Comparison of ENCODE assay signal across 1 cellular context in the genomic region with DNA sequence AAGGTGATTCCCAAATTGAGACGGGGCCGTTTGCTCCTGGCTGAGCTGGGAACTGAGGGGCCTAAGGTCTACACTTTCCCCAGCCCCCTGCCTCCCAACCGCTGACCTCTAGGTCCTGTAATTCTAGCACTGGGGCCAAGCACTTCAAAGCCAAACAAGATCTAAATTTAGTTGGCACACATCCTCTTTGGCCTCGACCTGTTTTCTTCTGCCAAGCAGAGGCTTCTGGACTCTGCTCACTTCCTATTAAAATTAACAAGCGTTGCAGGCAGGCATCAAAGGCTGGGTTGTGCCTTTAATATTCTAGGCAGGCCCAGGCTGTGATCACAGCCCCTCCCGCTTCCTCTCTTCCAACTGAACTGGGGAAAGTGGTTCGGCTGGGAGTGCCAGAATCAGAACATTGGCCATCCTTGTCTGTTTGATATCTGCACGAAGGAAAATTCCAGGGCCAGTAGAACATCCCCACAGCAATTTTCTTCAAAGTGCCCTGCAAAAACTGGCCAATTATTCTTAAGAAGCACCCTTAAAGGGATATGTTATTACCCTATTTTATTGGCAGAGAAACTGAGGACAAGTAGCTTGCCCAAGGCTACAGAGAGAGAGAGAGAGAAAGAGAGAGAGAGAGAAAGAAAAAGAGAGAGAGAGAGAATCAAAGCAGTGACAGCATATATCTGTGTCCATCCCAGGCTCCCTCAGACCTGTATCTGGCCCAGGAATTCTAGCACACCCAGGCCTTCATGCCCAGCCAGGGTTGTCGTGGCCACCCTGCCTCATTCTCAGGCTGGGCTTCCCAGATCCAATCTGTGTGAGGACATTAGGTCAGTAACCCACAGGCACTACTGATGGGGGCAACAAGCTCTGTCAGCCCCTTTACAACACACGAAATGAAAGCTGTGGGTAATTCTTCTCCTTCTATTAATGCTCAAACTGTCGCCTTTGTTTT.
TF ChIP-seq lines count a peak whose summit lies in the region.

No MANE protein-coding gene starts in this region.

TF ChIP-seq in SK-N-SH treated with all-trans-retinoic acid at 6 μM for 48 hours, 23 proteins besides CTCF, POLR2A, EP300 and RAD21 (continued from another document):
- TF ChIP-seq, protein P1, sequence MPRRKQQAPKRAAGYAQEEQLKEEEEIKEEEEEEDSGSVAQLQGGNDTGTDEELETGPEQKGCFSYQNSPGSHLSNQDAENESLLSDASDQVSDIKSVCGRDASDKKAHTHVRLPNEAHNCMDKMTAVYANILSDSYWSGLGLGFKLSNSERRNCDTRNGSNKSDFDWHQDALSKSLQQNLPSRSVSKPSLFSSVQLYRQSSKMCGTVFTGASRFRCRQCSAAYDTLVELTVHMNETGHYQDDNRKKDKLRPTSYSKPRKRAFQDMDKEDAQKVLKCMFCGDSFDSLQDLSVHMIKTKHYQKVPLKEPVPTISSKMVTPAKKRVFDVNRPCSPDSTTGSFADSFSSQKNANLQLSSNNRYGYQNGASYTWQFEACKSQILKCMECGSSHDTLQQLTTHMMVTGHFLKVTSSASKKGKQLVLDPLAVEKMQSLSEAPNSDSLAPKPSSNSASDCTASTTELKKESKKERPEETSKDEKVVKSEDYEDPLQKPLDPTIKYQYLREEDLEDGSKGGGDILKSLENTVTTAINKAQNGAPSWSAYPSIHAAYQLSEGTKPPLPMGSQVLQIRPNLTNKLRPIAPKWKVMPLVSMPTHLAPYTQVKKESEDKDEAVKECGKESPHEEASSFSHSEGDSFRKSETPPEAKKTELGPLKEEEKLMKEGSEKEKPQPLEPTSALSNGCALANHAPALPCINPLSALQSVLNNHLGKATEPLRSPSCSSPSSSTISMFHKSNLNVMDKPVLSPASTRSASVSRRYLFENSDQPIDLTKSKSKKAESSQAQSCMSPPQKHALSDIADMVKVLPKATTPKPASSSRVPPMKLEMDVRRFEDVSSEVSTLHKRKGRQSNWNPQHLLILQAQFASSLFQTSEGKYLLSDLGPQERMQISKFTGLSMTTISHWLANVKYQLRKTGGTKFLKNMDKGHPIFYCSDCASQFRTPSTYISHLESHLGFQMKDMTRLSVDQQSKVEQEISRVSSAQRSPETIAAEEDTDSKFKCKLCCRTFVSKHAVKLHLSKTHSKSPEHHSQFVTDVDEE (CRISPR knock-in tag; IDR thresholded peaks at IDR 0.05), result no peak
- TF ChIP-seq, protein P2, sequence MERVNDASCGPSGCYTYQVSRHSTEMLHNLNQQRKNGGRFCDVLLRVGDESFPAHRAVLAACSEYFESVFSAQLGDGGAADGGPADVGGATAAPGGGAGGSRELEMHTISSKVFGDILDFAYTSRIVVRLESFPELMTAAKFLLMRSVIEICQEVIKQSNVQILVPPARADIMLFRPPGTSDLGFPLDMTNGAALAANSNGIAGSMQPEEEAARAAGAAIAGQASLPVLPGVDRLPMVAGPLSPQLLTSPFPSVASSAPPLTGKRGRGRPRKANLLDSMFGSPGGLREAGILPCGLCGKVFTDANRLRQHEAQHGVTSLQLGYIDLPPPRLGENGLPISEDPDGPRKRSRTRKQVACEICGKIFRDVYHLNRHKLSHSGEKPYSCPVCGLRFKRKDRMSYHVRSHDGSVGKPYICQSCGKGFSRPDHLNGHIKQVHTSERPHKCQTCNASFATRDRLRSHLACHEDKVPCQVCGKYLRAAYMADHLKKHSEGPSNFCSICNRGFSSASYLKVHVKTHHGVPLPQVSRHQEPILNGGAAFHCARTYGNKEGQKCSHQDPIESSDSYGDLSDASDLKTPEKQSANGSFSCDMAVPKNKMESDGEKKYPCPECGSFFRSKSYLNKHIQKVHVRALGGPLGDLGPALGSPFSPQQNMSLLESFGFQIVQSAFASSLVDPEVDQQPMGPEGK (CRISPR knock-in tag; IDR thresholded peaks at IDR 0.05; ENCODE audit: borderline replicate concordance), result no peak
- TF ChIP-seq CSDC2 (CRISPR knock-in tag; IDR thresholded peaks at IDR 0.05), result no peak
- TF ChIP-seq ZNF8 (CRISPR knock-in tag; IDR thresholded peaks at IDR 0.05), result no peak
- TF ChIP-seq ZC3H10 (CRISPR knock-in tag; IDR thresholded peaks at IDR 0.05), result no peak
- no peak for TF ChIP-seq GLIS3 (CRISPR knock-in tag; IDR thresholded peaks at IDR 0.05)
- no peak for TF ChIP-seq TCF4 (CRISPR knock-in tag; IDR thresholded peaks at IDR 0.05; ENCODE audit: borderline replicate concordance)
- no peak for TF ChIP-seq ZFP3 (CRISPR knock-in tag; IDR thresholded peaks at IDR 0.05)
- no peak for TF ChIP-seq ESRRG (CRISPR knock-in tag; IDR thresholded peaks at IDR 0.05)
TF ChIP-seq in SK-N-SH treated with all-trans-retinoic acid at 6 μM for 48 hours: peak in this region for 0.
